ENCODE assay signal across 26 cellular contexts in the genomic region with DNA sequence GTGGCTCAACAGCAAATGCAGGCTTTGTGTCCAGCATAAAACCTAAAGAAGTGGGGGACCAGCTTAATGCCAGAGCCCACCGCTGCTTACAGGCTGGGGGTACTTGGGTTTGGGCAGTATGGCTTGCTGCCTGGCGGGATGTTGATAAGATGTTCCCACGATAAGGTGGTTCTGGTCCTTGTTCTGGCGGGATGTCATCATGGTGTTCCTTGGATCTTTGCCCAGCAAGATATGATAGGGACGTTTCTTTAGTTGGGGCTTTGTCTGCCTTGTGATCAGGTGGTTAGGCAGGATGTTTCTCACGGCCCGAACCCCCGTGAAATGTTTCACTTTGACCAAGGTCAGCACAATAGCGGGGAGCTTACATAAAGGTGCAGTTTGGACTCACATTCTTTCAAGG. TPM values are rescaled to one million over a fixed set of nuclear protein-coding genes. Genes with fewer than 3 reads are reported as not detected.
"Had no signal": no experiment of that assay in that cellular context is flagged by ENCODE, and none has a peak within 500 bp of the region (broad histone marks: within the 10 kb centered on the region; RNA-seq: fewer than 3 reads in every experiment).

No MANE protein-coding gene starts in this region.

- H3K9me3 Mint-ChIP-seq: activated T-cell treated with anti-CD3 and anti-CD28 coated beads, Interleukin-2, amount 50 U/mL, for 72 hours; neural crest cell had no signal

- FAIRE-seq: frontal cortex had no signal

- ATAC-seq: activated T-cell treated with anti-CD3 and anti-CD28 coated beads, Interleukin-2, amount 50 U/mL, for 72 hours; mucosa of descending colon had no signal

- H3K27ac ChIP-seq: cardiac muscle cell, tibial nerve, uterus, VCaP had no signal

- H3K4me3 Mint-ChIP-seq: activated T-cell treated with anti-CD3 and anti-CD28 coated beads, Interleukin-2, amount 50 U/mL, for 72 hours; naive B cell; neural crest cell had no signal

- H3K4me1 ChIP-seq: tibial nerve, uterus had no signal

- H3K36me3 ChIP-seq: cardiac muscle cell, uterus had no signal

- H3K4me1 Mint-ChIP-seq: naive B cell, neural crest cell had no signal

- H3K27ac Mint-ChIP-seq: activated T-cell treated with anti-CD3 and anti-CD28 coated beads, Interleukin-2, amount 50 U/mL, for 72 hours; naive B cell had no signal

- H3K27me3 ChIP-seq: cardiac muscle cell, tibial nerve, uterus had no signal

- DNase-seq: activated CD4-positive, CD25-positive, alpha-beta regulatory T cell treated with anti-CD3 and anti-CD28 coated beads, Interleukin-2, amount 50 U/mL, for 72 hours; activated CD8-positive, alpha-beta memory T cell treated with anti-CD3 and anti-CD28 coated beads for 24 hours; activated CD8-positive, alpha-beta memory T cell treated with anti-CD3 and anti-CD28 coated beads, Interleukin-2, amount 50 U/mL, for 48 hours; activated effector memory CD4-positive, alpha-beta T cell treated with anti-CD3 and anti-CD28 coated beads, Interleukin-2, amount 50 U/mL, for 16 hours; activated naive CD4-positive, alpha-beta T cell treated with anti-CD3 and anti-CD28 coated beads, Interleukin-2, amount 50 U/mL, for 16 hours; activated T-cell treated with anti-CD3 and anti-CD28 coated beads, Interleukin-2, amount 50 U/mL, for 72 hours; kidney; mesenchymal stem cell; mucosa of descending colon; naive B cell; retina; stimulated activated CD4-positive, alpha-beta T cell treated with anti-CD3 and anti-CD28 coated beads, Interleukin-2, amount 100 ng/mL, for 24 hours; stimulated activated naive CD4-positive, alpha-beta T cell treated with Interleukin-2 at 50 U/mL for 16 hours; substantia nigra; T-helper 2 cell; uterus had no signal

- H3K4me3 ChIP-seq: cardiac muscle cell, mucosa of descending colon, tibial nerve, uterus had no signal

- H3K9me3 ChIP-seq: mucosa of descending colon, tibial nerve, uterus had no signal

RNA-seq across cellular contexts. Expression of a gene that starts 49.0 kb away (rescaled TPM):
- total RNA-seq: activated T-cell treated with anti-CD3 and anti-CD28 coated beads, Interleukin-2, amount 50 U/mL, for 72 hours; cardiac muscle cell; epithelial cell of proximal tubule; frontal cortex; kidney; liver; mucosa of descending colon; omental fat pad; posterior vena cava; skeletal muscle tissue; tibial nerve had no signal
- polyA plus RNA-seq: cardiac muscle cell, liver had no signal
